Comparison of ENCODE assay signal across 25 cellular contexts in genomic region chr7:101536232-101536631, GRCh38.
DNase-seq lines count a peak whose midpoint lies in the region; ATAC-seq, FAIRE-seq and TF ChIP-seq lines count a peak whose summit lies in the region.
"Had no signal": no experiment of that assay in that cellular context is flagged by ENCODE, and none has a peak within 500 bp of the region (broad histone marks: within the 10 kb centered on the region; RNA-seq: fewer than 3 reads in every experiment).

No MANE protein-coding gene starts in this region.

- peaks cover 31% of the 10 kb centered on the region for H3K4me1 Mint-ChIP-seq in nephron progenitor cell
- H3K4me1 Mint-ChIP-seq: activated CD8-positive, alpha-beta memory T cell treated with anti-CD3 and anti-CD28 coated beads, Interleukin-2, amount 10 ng/mL, durations not matched to agents 7 days and 5 days; activated naive CD4-positive, alpha-beta T cell treated with anti-CD3 and anti-CD28 coated beads, Interleukin-2, amount 10 ng/mL, durations not matched to agents 7 days and 5 days had no signal

- no peak overlapping the region for H3K4me3 Mint-ChIP-seq in nephron progenitor cell
- H3K4me3 Mint-ChIP-seq: activated CD8-positive, alpha-beta memory T cell treated with anti-CD3 and anti-CD28 coated beads, Interleukin-2, amount 10 ng/mL, durations not matched to agents 7 days and 5 days; activated naive CD4-positive, alpha-beta T cell treated with anti-CD3 and anti-CD28 coated beads, Interleukin-2, amount 10 ng/mL, durations not matched to agents 7 days and 5 days; activated T-cell treated with anti-CD3 and anti-CD28 coated beads, Interleukin-2, amount 50 U/mL, for 72 hours; dendritic cell treated with granulocyte-macrophage colony-stimulating factor and Interleukin-4, amounts not matched to agents 40 ng/mL and 50 ng/mL, for 4 days; neural progenitor cell had no signal

- peak; percentile 15 for DNase-seq in ACHN
- peak; percentile 66 for DNase-seq in M059J (ENCODE audit: low read depth)
- peak; percentile 16 for DNase-seq in fibroblast of villous mesenchyme (ENCODE audit: low read depth)
- no peak for DNase-seq in nephron progenitor cell
- no peak for DNase-seq in NCI-H524 (lab: John Stamatoyannopoulos, UW)
- no peak for DNase-seq in kidney
- DNase-seq in NCI-H2029 treated with DMSO at 0.1 percent for 48 hours (lab: John Stamatoyannopoulos, UW) = no peak
- DNase-seq: activated CD4-positive, alpha-beta T cell treated with anti-CD3 and anti-CD28 coated beads, Interleukin-2, amount 50 U/mL, for 1 hour; activated CD8-positive, alpha-beta memory T cell treated with anti-CD3 and anti-CD28 coated beads, Interleukin-2, amount 10 ng/mL, durations not matched to agents 7 days and 5 days; activated naive CD4-positive, alpha-beta T cell treated with anti-CD3 and anti-CD28 coated beads, Interleukin-2, amount 10 ng/mL, durations not matched to agents 7 days and 5 days; activated T-cell treated with anti-CD3 and anti-CD28 coated beads, Interleukin-2, amount 50 U/mL, for 72 hours; caudate nucleus; DMS79; esophagus squamous epithelium; H7; islet precursor cell; NCI-H2107; NCI-H510A; stimulated activated CD8-positive, alpha-beta memory T cell treated with anti-CD3 and anti-CD28 coated beads, Interleukin-4, amount 100 ng/mL, for 48 hours had no signal

- H3K9me3 ChIP-seq in kidney (ENCODE audit: control insufficient read depth in 1 of 2, low read length in 2 of 2) = no peaks in the 10 kb centered on the region
- H3K9me3 ChIP-seq: esophagus squamous epithelium, gastroesophageal sphincter, upper lobe of left lung had no signal

- no peaks in the 10 kb centered on the region for H3K4me1 ChIP-seq in kidney (ENCODE audit: control insufficient read depth in 1 of 2, insufficient read depth in 1 of 2, low read depth in 1 of 2, low read length in 2 of 2)
- H3K4me1 ChIP-seq: neural progenitor cell had no signal

- peak overlapping the region; percentile 66 for H3K27ac Mint-ChIP-seq in nephron progenitor cell
- H3K27ac Mint-ChIP-seq: activated CD8-positive, alpha-beta memory T cell treated with anti-CD3 and anti-CD28 coated beads, Interleukin-2, amount 10 ng/mL, durations not matched to agents 7 days and 5 days; activated naive CD4-positive, alpha-beta T cell treated with anti-CD3 and anti-CD28 coated beads, Interleukin-2, amount 10 ng/mL, durations not matched to agents 7 days and 5 days; activated T-cell treated with anti-CD3 and anti-CD28 coated beads, Interleukin-2, amount 50 U/mL, for 72 hours; dendritic cell treated with granulocyte-macrophage colony-stimulating factor and Interleukin-4, amounts not matched to agents 40 ng/mL and 50 ng/mL, for 4 days; neural progenitor cell had no signal

- no peak for ATAC-seq in GM21381 (IDR thresholded peaks at IDR 0.05; ENCODE audit: unreplicated experiment)
- ATAC-seq: activated CD8-positive, alpha-beta memory T cell treated with anti-CD3 and anti-CD28 coated beads, Interleukin-2, amount 10 ng/mL, durations not matched to agents 7 days and 5 days; activated T-cell treated with anti-CD3 and anti-CD28 coated beads, Interleukin-2, amount 50 U/mL, for 72 hours; gastroesophageal sphincter; GM12878 had no signal

- TF ChIP-seq CTCF in fibroblast of villous mesenchyme (IDR thresholded peaks at IDR 0.05; ENCODE audit: insufficient read depth, low read depth, low read length) (no peak), nephron progenitor cell (IDR thresholded peaks at IDR 0.05) (no peak), kidney (IDR thresholded peaks at IDR 0.05; ENCODE audit: borderline replicate concordance, extremely low read depth, insufficient read depth) (no peak)

- H3K36me3 ChIP-seq in kidney (ENCODE audit: control insufficient read depth in 1 of 2, insufficient read depth in 2 of 2, low read length in 2 of 2) = no peaks in the 10 kb centered on the region
- H3K36me3 ChIP-seq: esophagus squamous epithelium, gastroesophageal sphincter, neural progenitor cell, upper lobe of left lung had no signal

- no peaks in the 10 kb centered on the region for H3K9me3 Mint-ChIP-seq in nephron progenitor cell
- H3K9me3 Mint-ChIP-seq: activated naive CD4-positive, alpha-beta T cell treated with anti-CD3 and anti-CD28 coated beads, Interleukin-2, amount 10 ng/mL, durations not matched to agents 7 days and 5 days; activated T-cell treated with anti-CD3 and anti-CD28 coated beads, Interleukin-2, amount 50 U/mL, for 72 hours; dendritic cell treated with granulocyte-macrophage colony-stimulating factor and Interleukin-4, amounts not matched to agents 40 ng/mL and 50 ng/mL, for 4 days; neural progenitor cell had no signal

- peaks cover 14% of the 10 kb centered on the region for H3K36me3 Mint-ChIP-seq in nephron progenitor cell (ENCODE audit: low read depth)
- H3K36me3 Mint-ChIP-seq: activated CD8-positive, alpha-beta memory T cell treated with anti-CD3 and anti-CD28 coated beads, Interleukin-2, amount 10 ng/mL, durations not matched to agents 7 days and 5 days; activated naive CD4-positive, alpha-beta T cell treated with anti-CD3 and anti-CD28 coated beads, Interleukin-2, amount 10 ng/mL, durations not matched to agents 7 days and 5 days; neural progenitor cell had no signal

- FAIRE-seq in kidney (lab: Jason Lieb, UNC) = no peak
- FAIRE-seq: GM12878 had no signal

- H3K27me3 Mint-ChIP-seq in nephron progenitor cell (ENCODE audit: low read depth, poor library complexity) = no peaks in the 10 kb centered on the region
- H3K27me3 Mint-ChIP-seq: activated CD8-positive, alpha-beta memory T cell treated with anti-CD3 and anti-CD28 coated beads, Interleukin-2, amount 10 ng/mL, durations not matched to agents 7 days and 5 days had no signal

- H3K4me3 ChIP-seq in fibroblast of villous mesenchyme (ENCODE audit: low read depth, low read length) (no peak overlapping the region), kidney (ENCODE audit: low read length in 2 of 2) (no peak overlapping the region)
- H3K4me3 ChIP-seq: esophagus squamous epithelium, gastroesophageal sphincter, GM12878, neural progenitor cell, upper lobe of left lung had no signal

- in situ Hi-C loops in ACHN (cut with HindIII; ENCODE audit: low pct_ligation_motif_present, low pct_unique_long_range_greater_than_20kb, low sequenced_read_pairs) = no loop called here

- no peak overlapping the region for H3K27ac ChIP-seq in kidney (ENCODE audit: low read depth in 2 of 2, low read length in 2 of 2)
- H3K27ac ChIP-seq: esophagus squamous epithelium, gastroesophageal sphincter, neural progenitor cell, upper lobe of left lung had no signal

- H3K9ac ChIP-seq in kidney (ENCODE audit: low read length in 2 of 2) = no peak overlapping the region
- H3K9ac ChIP-seq: neural progenitor cell had no signal

- intact Hi-C loops in kidney (cut with DNase I) = loop anchor here (10.0 kb wide), 1 partner anchor 171 kb away; the partner anchor contains the start of gene COL26A1

Comparison
In these comparisons a context has a peak if more than half of its experiments do, and no peak if none do; other contexts are left out.
1. DNase-seq: peak in ACHN (single experiment), M059J (single experiment) and fibroblast of villous mesenchyme (single experiment); none in nephron progenitor cell (single experiment), NCI-H524 (0 of 2), kidney (single experiment) and NCI-H2029 treated with DMSO at 0.1 percent for 48 hours (single experiment).